ENCODE assay signal across 14 cellular contexts in the genomic region with DNA sequence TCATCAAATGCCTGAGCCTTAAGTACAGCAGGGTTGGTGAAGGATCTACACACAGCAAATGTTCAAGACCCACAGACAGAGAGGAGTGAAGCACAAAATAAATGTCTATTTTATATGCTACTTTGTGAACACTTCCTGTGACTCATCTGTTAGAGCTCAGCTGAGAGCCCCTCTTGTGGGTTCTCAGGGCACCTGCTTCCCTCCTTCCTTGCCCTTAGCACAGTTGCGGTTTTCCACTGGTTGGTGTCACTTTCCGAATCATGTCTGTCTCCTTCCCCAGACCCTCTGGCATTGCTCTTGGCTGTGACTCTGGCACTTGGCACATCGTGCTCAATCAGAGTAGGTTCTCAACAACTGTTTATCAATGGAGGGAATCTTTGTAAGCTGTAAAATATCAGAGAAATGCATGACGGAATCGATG.
A peak's percentile ranks its signal among the peaks of the same experiment; 100 is the strongest.
DNase-seq lines count a peak whose midpoint lies in the region; ATAC-seq and TF ChIP-seq lines count a peak whose summit lies in the region.
"Had no signal": no experiment of that assay in that cellular context is flagged by ENCODE, and none has a peak within 500 bp of the region (broad histone marks: within the 10 kb centered on the region; RNA-seq: fewer than 3 reads in every experiment).

No MANE protein-coding gene starts in this region.

- no peak for ATAC-seq in SK-N-SH treated with all-trans-retinoic acid at 6 μM for 48 hours
- ATAC-seq in psoas muscle, result no peak
- ATAC-seq in GM18907 (IDR thresholded peaks at IDR 0.05; ENCODE audit: unreplicated experiment), result no peak

- WGBS in SK-N-SH (ENCODE audit: low lambda C conversion rate), result 74% methylated on average over 5 of the region's 5 CpGs
- WGBS in psoas muscle, 3 donors, result 44 to 67% (median 55%) methylated on average over 5 of the region's 5 CpGs

- H3K9me3 ChIP-seq in SK-N-SH (no peaks in the 10 kb centered on the region), psoas muscle (no peaks in the 10 kb centered on the region)
- H3K9me3 ChIP-seq: thoracic aorta had no signal

- H3K27ac ChIP-seq in SK-N-SH (ENCODE audit: low read depth in 2 of 2, low read length in 1 of 2), result peak overlapping the region in 1 of 2 experiments; percentile 11; a peak in 1 of 4 replicates
- H3K27ac ChIP-seq in brain microvascular endothelial cell, result peak overlapping the region; percentile 99
- H3K27ac ChIP-seq in psoas muscle, result peak overlapping the region; percentile 96
- H3K27ac ChIP-seq: thoracic aorta had no signal

- H3K4me1 ChIP-seq in SK-N-SH (ENCODE audit: control insufficient read depth in 1 of 2, insufficient read depth in 2 of 2, low read depth in 1 of 2, low read length in 1 of 2), result 0 out of 4 replicates have a peak, but pooled peaks cover 0 to 5% of the 10 kb centered on the region in 2 experiments
- H3K4me1 ChIP-seq in psoas muscle, result peaks cover 64% of the 10 kb centered on the region

- H4K20me1 ChIP-seq in SK-N-SH (ENCODE audit: insufficient read depth), result no peaks in the 10 kb centered on the region

- TF ChIP-seq RAD21 in SK-N-SH (IDR thresholded peaks at IDR 0.05; ENCODE audit: low read length), result no peak

- H3K9ac ChIP-seq in SK-N-SH, result no peak overlapping the region

- H3K27me3 ChIP-seq in SK-N-SH (ENCODE audit: insufficient read depth) (no peaks in the 10 kb centered on the region), brain microvascular endothelial cell (replicated peaks) (no peaks in the 10 kb centered on the region), psoas muscle (ENCODE audit: insufficient read depth in 3 of 3, low read length in 2 of 3) (no peaks in the 10 kb centered on the region)

- H3K9me2 ChIP-seq in SK-N-SH, result no peaks in the 10 kb centered on the region

- no peak overlapping the region for H2AFZ ChIP-seq in SK-N-SH (ENCODE audit: low read depth)

- H3K4me3 ChIP-seq in SK-N-SH (ENCODE audit: low read depth in 2 of 2, low read length in 1 of 2), result no peak overlapping the region
- H3K4me3 ChIP-seq in brain microvascular endothelial cell (ENCODE audit: low read depth, low read length), result no peak overlapping the region
- H3K4me3 ChIP-seq in psoas muscle, result no peak overlapping the region
- H3K4me3 ChIP-seq: thoracic aorta had no signal

- in situ Hi-C loops in brain microvascular endothelial cell (cut with HindIII; ENCODE audit: low pct_ligation_motif_present, low sequenced_read_pairs), result no loop called here

- H3K36me3 ChIP-seq in SK-N-SH (replicated peaks in 1 of 2; ENCODE audit: control insufficient read depth in 1 of 2, insufficient read depth in 2 of 2, low read length in 1 of 2) (no peaks in the 10 kb centered on the region), brain microvascular endothelial cell (replicated peaks) (no peaks in the 10 kb centered on the region), psoas muscle (ENCODE audit: insufficient read depth in 1 of 2, low read depth in 1 of 2) (no peaks in the 10 kb centered on the region)
- H3K36me3 ChIP-seq: thoracic aorta had no signal

- no peaks in the 10 kb centered on the region for H3K79me2 ChIP-seq in SK-N-SH (ENCODE audit: insufficient read depth)

- POLR2A ChIA-PET in SK-N-SH (lab: Yijun Ruan, JAX), result no interaction called here

- DNase-seq in SK-N-SH, result no peak
- DNase-seq in MV-4-11 (lab: John Stamatoyannopoulos, UW), result peak; percentile 87
- DNase-seq in brain microvascular endothelial cell, result peak; percentile 85
- DNase-seq in psoas muscle, result no peak
- DNase-seq in activated gamma-delta T cell (lab: John Stamatoyannopoulos, UW), result no peak
- DNase-seq in OCI-M1 (lab: John Stamatoyannopoulos, UW), result no peak
- DNase-seq: 8988T; activated naive CD8-positive, alpha-beta T cell treated with anti-CD3 and anti-CD28 coated beads, Interleukin-2, amount 10 ng/mL, durations not matched to agents 7 days and 5 days; DMS153; NCI-H146; T-helper 2 cell had no signal

- TF ChIP-seq EP300 in SK-N-SH (IDR thresholded peaks at IDR 0.05; ENCODE audit: borderline replicate concordance in 1 of 2, low read depth in 1 of 2, low read length in 1 of 2), result no peak

- TF ChIP-seq CTCF in SK-N-SH (IDR thresholded peaks at IDR 0.05), result no peak
- no peak for TF ChIP-seq CTCF in brain microvascular endothelial cell (IDR thresholded peaks at IDR 0.05; ENCODE audit: low read depth, low read length, missing control alignments)
- TF ChIP-seq CTCF in psoas muscle (IDR thresholded peaks at IDR 0.05), result no peak

- no peak overlapping the region for H3K4me2 ChIP-seq in SK-N-SH

- peaks cover 21% of the 10 kb centered on the region for H3F3A ChIP-seq in SK-N-SH (replicated peaks; ENCODE audit: insufficient read depth)

- intact Hi-C loops in psoas muscle (cut with DNase I), result loop anchor here (5.0 to 10.0 kb wide), 2 partner anchors 41 to 308 kb away; no protein-coding TSS in a partner anchor

- CTCF ChIA-PET in SK-N-SH (lab: Yijun Ruan, JAX), result no interaction called here

TF ChIP-seq in SK-N-SH, 30 proteins besides CTCF, POLR2A, EP300 and RAD21:
- TF ChIP-seq, protein P1, sequence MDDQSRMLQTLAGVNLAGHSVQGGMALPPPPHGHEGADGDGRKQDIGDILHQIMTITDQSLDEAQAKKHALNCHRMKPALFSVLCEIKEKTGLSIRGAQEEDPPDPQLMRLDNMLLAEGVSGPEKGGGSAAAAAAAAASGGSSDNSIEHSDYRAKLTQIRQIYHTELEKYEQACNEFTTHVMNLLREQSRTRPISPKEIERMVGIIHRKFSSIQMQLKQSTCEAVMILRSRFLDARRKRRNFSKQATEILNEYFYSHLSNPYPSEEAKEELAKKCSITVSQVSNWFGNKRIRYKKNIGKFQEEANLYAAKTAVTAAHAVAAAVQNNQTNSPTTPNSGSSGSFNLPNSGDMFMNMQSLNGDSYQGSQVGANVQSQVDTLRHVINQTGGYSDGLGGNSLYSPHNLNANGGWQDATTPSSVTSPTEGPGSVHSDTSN (IDR thresholded peaks at IDR 0.05), result peak; percentile 24; the same call in 1 of the 2 replicates
- TF ChIP-seq NFIC (IDR thresholded peaks at IDR 0.05; ENCODE audit: borderline replicate concordance), result no peak
- peak; percentile 56 for TF ChIP-seq TCF12 (IDR thresholded peaks at IDR 0.05)

TF ChIP-seq in SK-N-SH treated with all-trans-retinoic acid at 6 μM for 48 hours, 23 proteins besides CTCF, POLR2A, EP300 and RAD21 (continues in another document):
- TF ChIP-seq SNAI2 (CRISPR knock-in tag; IDR thresholded peaks at IDR 0.05) (no peak), PPARA (CRISPR knock-in tag; IDR thresholded peaks at IDR 0.05; ENCODE audit: borderline replicate concordance) (no peak), ZNF70 (CRISPR knock-in tag; IDR thresholded peaks at IDR 0.05) (no peak), CSDC2 (CRISPR knock-in tag; IDR thresholded peaks at IDR 0.05) (no peak), ZNF8 (CRISPR knock-in tag; IDR thresholded peaks at IDR 0.05) (no peak), TOX (CRISPR knock-in tag; IDR thresholded peaks at IDR 0.05; ENCODE audit: borderline replicate concordance) (no peak), ZC3H10 (CRISPR knock-in tag; IDR thresholded peaks at IDR 0.05) (no peak), ISL1 (CRISPR knock-in tag; IDR thresholded peaks at IDR 0.05) (no peak)
- TF ChIP-seq, protein P2, sequence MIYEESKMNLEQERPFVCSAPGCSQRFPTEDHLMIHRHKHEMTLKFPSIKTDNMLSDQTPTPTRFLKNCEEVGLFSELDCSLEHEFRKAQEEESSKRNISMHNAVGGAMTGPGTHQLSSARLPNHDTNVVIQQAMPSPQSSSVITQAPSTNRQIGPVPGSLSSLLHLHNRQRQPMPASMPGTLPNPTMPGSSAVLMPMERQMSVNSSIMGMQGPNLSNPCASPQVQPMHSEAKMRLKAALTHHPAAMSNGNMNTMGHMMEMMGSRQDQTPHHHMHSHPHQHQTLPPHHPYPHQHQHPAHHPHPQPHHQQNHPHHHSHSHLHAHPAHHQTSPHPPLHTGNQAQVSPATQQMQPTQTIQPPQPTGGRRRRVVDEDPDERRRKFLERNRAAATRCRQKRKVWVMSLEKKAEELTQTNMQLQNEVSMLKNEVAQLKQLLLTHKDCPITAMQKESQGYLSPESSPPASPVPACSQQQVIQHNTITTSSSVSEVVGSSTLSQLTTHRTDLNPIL (CRISPR knock-in tag; IDR thresholded peaks at IDR 0.05; ENCODE audit: low read depth), result no peak
- TF ChIP-seq, protein P3, sequence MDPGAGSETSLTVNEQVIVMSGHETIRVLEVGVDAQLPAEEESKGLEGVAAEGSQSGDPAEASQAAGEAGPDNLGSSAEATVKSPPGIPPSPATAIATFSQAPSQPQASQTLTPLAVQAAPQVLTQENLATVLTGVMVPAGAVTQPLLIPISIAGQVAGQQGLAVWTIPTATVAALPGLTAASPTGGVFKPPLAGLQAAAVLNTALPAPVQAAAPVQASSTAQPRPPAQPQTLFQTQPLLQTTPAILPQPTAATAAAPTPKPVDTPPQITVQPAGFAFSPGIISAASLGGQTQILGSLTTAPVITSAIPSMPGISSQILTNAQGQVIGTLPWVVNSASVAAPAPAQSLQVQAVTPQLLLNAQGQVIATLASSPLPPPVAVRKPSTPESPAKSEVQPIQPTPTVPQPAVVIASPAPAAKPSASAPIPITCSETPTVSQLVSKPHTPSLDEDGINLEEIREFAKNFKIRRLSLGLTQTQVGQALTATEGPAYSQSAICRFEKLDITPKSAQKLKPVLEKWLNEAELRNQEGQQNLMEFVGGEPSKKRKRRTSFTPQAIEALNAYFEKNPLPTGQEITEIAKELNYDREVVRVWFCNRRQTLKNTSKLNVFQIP (CRISPR knock-in tag; IDR thresholded peaks at IDR 0.05; ENCODE audit: borderline replicate concordance, low read depth), result no peak
- TF ChIP-seq, protein P4, sequence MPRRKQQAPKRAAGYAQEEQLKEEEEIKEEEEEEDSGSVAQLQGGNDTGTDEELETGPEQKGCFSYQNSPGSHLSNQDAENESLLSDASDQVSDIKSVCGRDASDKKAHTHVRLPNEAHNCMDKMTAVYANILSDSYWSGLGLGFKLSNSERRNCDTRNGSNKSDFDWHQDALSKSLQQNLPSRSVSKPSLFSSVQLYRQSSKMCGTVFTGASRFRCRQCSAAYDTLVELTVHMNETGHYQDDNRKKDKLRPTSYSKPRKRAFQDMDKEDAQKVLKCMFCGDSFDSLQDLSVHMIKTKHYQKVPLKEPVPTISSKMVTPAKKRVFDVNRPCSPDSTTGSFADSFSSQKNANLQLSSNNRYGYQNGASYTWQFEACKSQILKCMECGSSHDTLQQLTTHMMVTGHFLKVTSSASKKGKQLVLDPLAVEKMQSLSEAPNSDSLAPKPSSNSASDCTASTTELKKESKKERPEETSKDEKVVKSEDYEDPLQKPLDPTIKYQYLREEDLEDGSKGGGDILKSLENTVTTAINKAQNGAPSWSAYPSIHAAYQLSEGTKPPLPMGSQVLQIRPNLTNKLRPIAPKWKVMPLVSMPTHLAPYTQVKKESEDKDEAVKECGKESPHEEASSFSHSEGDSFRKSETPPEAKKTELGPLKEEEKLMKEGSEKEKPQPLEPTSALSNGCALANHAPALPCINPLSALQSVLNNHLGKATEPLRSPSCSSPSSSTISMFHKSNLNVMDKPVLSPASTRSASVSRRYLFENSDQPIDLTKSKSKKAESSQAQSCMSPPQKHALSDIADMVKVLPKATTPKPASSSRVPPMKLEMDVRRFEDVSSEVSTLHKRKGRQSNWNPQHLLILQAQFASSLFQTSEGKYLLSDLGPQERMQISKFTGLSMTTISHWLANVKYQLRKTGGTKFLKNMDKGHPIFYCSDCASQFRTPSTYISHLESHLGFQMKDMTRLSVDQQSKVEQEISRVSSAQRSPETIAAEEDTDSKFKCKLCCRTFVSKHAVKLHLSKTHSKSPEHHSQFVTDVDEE (CRISPR knock-in tag; IDR thresholded peaks at IDR 0.05), result no peak

Comparison
In these comparisons a context has a peak if more than half of its experiments do, and no peak if none do; other contexts are left out.
1. DNase-seq: peak in MV-4-11 (single experiment) and brain microvascular endothelial cell (single experiment); none in SK-N-SH (single experiment), psoas muscle (0 of 2), activated gamma-delta T cell (single experiment) and OCI-M1 (single experiment).